In the genomic region with DNA sequence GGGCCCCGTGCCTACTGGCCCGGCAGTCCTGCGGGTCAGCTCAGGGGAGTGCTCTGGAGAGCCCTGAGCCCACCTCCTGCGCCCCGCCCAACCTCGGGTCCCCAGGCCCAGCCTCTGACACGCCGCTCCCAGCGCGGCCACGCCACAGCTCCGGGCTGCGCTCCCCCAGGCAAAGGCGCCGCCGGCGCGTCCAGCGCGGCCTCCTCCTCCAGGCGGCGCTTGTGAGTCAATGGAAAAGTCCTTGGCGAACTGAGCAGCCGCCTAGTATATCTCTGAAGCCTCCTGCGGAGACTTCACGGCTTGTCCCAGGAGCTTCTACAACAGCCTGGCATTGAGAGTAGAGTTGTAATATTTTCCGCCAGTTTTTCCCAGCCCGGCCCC, we compare ENCODE assay signal across 8 cellular contexts. TPM values are rescaled to one million over a fixed set of nuclear protein-coding genes. Genes with fewer than 3 reads are reported as not detected.
DNase-seq lines count a peak whose midpoint lies in the region; FAIRE-seq and TF ChIP-seq lines count a peak whose summit lies in the region.

No MANE protein-coding gene starts in this region.

- H3K4me1 ChIP-seq in ES-I3 (ENCODE audit: insufficient read depth, low read length) (no peaks in the 10 kb centered on the region; the same call in 1 of the 2 replicates), astrocyte (ENCODE audit: insufficient read depth, low read length) (peaks cover 8% of the 10 kb centered on the region), uterus (no peaks in the 10 kb centered on the region)

- H2AFZ ChIP-seq in astrocyte (ENCODE audit: low read depth, low read length): peak overlapping the region; percentile 66

- no peaks in the 10 kb centered on the region for H3K79me2 ChIP-seq in astrocyte (ENCODE audit: insufficient read depth, low read length)

- peaks cover 1% of the 10 kb centered on the region for H3K4me1 Mint-ChIP-seq in T-helper 1 cell treated with Interleukin-12 subunit alpha and Interleukin-12 subunit beta and Interleukin-4 antibody, amounts not matched to agents 30 μg/mL and 1 μg/mL, for 36 hours (ENCODE audit: low read depth)
- H3K4me1 Mint-ChIP-seq in astrocyte (ENCODE audit: low read depth, unreplicated experiment): peaks cover 1% of the 10 kb centered on the region

- FAIRE-seq in astrocyte (lab: Jason Lieb, UNC): no peak

- no peaks in the 10 kb centered on the region for H3K9me3 Mint-ChIP-seq in T-helper 1 cell treated with Interleukin-12 subunit alpha and Interleukin-12 subunit beta and Interleukin-4 antibody, amounts not matched to agents 30 μg/mL and 1 μg/mL, for 36 hours
- H3K9me3 Mint-ChIP-seq in astrocyte (ENCODE audit: unreplicated experiment): no peaks in the 10 kb centered on the region

- DNase-seq in HK-2 (ENCODE audit: unreplicated experiment) (peak; percentile 93), astrocyte (ENCODE audit: low read depth) (peak; percentile 25), hippocampal formation (lab: John Stamatoyannopoulos, UW) (peak; percentile 11 to 51), retina (peak; percentile 91), uterus (peak; percentile 68 to 84), SHP77 (lab: John Stamatoyannopoulos, UW) (no peak)

- H3K27me3 ChIP-seq in astrocyte (ENCODE audit: insufficient read depth, low read length) (peaks cover 18% of the 10 kb centered on the region), uterus (no peaks in the 10 kb centered on the region)

- H3K9ac ChIP-seq in ES-I3 (ENCODE audit: low read depth, low read length) (peak overlapping the region; percentile 60), astrocyte (ENCODE audit: low read length) (no peak overlapping the region)

- TF ChIP-seq CTCF in astrocyte (IDR thresholded peaks at IDR 0.05; ENCODE audit: insufficient read depth, low read depth, low read length): peak; percentile 51
- TF ChIP-seq CTCF in uterus (IDR thresholded peaks at IDR 0.05): peak; percentile 79 to 94 (median 85)

- H3K36me3 ChIP-seq in ES-I3 (ENCODE audit: insufficient read depth, low read length) (no peaks in the 10 kb centered on the region), astrocyte (ENCODE audit: insufficient read depth, low read length) (no peaks in the 10 kb centered on the region), uterus (no peaks in the 10 kb centered on the region)

- peak overlapping the region; percentile 25 for H3K4me3 Mint-ChIP-seq in T-helper 1 cell treated with Interleukin-12 subunit alpha and Interleukin-12 subunit beta and Interleukin-4 antibody, amounts not matched to agents 30 μg/mL and 1 μg/mL, for 36 hours
- peak overlapping the region; percentile 81 for H3K4me3 Mint-ChIP-seq in astrocyte (ENCODE audit: unreplicated experiment)

- no peaks in the 10 kb centered on the region for H3K36me3 Mint-ChIP-seq in T-helper 1 cell treated with Interleukin-12 subunit alpha and Interleukin-12 subunit beta and Interleukin-4 antibody, amounts not matched to agents 30 μg/mL and 1 μg/mL, for 36 hours (ENCODE audit: low read depth)
- no peaks in the 10 kb centered on the region for H3K36me3 Mint-ChIP-seq in astrocyte (ENCODE audit: low read depth, unreplicated experiment)

- H3K27ac ChIP-seq in astrocyte (ENCODE audit: low read depth, low read length) (no peak overlapping the region), uterus (peak overlapping the region; percentile 37 to 67)

- intact Hi-C loops in uterus (cut with DNase I; ENCODE audit: low total_unique reads): no loop called here

- H3K27me3 Mint-ChIP-seq in T-helper 1 cell treated with Interleukin-12 subunit alpha and Interleukin-12 subunit beta and Interleukin-4 antibody, amounts not matched to agents 30 μg/mL and 1 μg/mL, for 36 hours (ENCODE audit: low read depth): peaks cover 68% of the 10 kb centered on the region
- H3K27me3 Mint-ChIP-seq in astrocyte (ENCODE audit: low read depth, unreplicated experiment): peaks cover 67% of the 10 kb centered on the region

- peak overlapping the region; percentile 79 for H3K4me2 ChIP-seq in astrocyte (ENCODE audit: low read length)

- H3K4me3 ChIP-seq in astrocyte (ENCODE audit: insufficient read depth, low read depth, low read length) (peak overlapping the region; percentile 25), uterus (peak overlapping the region; percentile 43 to 48)

- H3K27ac Mint-ChIP-seq in T-helper 1 cell treated with Interleukin-12 subunit alpha and Interleukin-12 subunit beta and Interleukin-4 antibody, amounts not matched to agents 30 μg/mL and 1 μg/mL, for 36 hours: no peak overlapping the region
- no peak overlapping the region for H3K27ac Mint-ChIP-seq in astrocyte (ENCODE audit: unreplicated experiment)

- no peaks in the 10 kb centered on the region for H4K20me1 ChIP-seq in astrocyte (ENCODE audit: insufficient read depth, low read length)

- H3K9me3 ChIP-seq in ES-I3 (ENCODE audit: control insufficient read depth, insufficient read depth, low read length): no peaks in the 10 kb centered on the region
- H3K9me3 ChIP-seq in astrocyte (ENCODE audit: insufficient read depth, low read depth, low read length): no peaks in the 10 kb centered on the region
- H3K9me3 ChIP-seq in uterus: no peaks in the 10 kb centered on the region

- no peak for TF ChIP-seq POLR2A in uterus (IDR thresholded peaks at IDR 0.05)

RNA-seq across cellular contexts. Expression of gene BMS1, which starts 29.5 kb away (rescaled TPM):
- 24.0 and 26.3 TPM in 2 replicates for total RNA-seq in astrocyte
- 10 to 100 TPM in 2 of 4 donors, 1 to 10 TPM in 2; 8.5 to 29.3 (median 13.2) TPM for total RNA-seq in uterus

Comparison
In these comparisons a context has a peak if more than half of its experiments do, and no peak if none do; other contexts are left out.
1. DNase-seq: peak in HK-2 (single experiment), astrocyte (single experiment), hippocampal formation (2 of 2), retina (single experiment) and uterus (2 of 2); none in SHP77 (0 of 2).